In the genomic region with DNA sequence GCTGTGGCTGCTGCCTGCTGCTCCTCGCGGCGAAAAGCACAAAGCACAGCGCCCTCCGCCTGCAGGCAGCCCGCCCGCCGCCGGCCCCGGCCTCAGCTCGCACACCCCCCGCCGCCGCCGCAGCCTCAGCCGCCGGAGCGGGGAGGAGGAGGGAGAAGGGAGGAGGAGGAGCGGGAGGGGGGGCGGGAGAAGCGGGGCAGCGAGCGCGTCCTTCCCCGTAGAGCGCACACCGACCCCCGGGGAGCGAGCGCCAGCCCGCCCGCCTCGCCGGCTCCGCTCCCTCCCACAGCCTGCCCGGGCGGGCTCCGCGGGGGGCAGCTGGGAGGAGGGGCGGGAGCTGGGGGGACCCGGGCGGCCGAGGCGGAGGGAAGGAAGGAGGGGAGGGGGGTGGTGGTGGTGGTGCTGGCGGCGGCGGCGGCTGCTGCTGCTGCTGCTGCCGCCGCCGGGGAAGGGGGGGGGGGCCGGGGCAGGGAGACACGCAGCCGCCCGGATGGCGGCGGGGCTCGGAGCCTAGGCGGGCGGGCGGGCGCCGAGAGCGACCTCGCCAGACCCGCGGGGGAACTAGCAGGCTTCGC, we compare ENCODE assay signal across 8 cellular contexts. TPM values are rescaled to one million over a fixed set of nuclear protein-coding genes. Genes with fewer than 3 reads are reported as not detected.
DNase-seq lines count a peak whose midpoint lies in the region; ATAC-seq and TF ChIP-seq lines count a peak whose summit lies in the region.

A gene with protein sequence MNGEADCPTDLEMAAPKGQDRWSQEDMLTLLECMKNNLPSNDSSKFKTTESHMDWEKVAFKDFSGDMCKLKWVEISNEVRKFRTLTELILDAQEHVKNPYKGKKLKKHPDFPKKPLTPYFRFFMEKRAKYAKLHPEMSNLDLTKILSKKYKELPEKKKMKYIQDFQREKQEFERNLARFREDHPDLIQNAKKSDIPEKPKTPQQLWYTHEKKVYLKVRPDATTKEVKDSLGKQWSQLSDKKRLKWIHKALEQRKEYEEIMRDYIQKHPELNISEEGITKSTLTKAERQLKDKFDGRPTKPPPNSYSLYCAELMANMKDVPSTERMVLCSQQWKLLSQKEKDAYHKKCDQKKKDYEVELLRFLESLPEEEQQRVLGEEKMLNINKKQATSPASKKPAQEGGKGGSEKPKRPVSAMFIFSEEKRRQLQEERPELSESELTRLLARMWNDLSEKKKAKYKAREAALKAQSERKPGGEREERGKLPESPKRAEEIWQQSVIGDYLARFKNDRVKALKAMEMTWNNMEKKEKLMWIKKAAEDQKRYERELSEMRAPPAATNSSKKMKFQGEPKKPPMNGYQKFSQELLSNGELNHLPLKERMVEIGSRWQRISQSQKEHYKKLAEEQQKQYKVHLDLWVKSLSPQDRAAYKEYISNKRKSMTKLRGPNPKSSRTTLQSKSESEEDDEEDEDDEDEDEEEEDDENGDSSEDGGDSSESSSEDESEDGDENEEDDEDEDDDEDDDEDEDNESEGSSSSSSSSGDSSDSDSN (minus strand): TSS at position 40 of the 575 bp plus-strand sequence. CDS start 1,446 bp downstream, outside the sequence.

- TF ChIP-seq RAD21 in liver (IDR thresholded peaks at IDR 0.05): no peak

- H3K27me3 ChIP-seq in duodenal mucosa (ENCODE audit: control insufficient read depth in 1 of 2, insufficient read depth in 2 of 2, low read length in 2 of 2): no peaks in the 10 kb centered on the region
- no peaks in the 10 kb centered on the region for H3K27me3 ChIP-seq in liver (ENCODE audit: control insufficient read depth in 4 of 4, insufficient read depth in 4 of 4, low read length in 3 of 4)

- no peaks in the 10 kb centered on the region for H3K9me3 ChIP-seq in duodenal mucosa (ENCODE audit: control insufficient read depth in 1 of 2, low read length in 2 of 2)
- no peaks in the 10 kb centered on the region for H3K9me3 ChIP-seq in liver (ENCODE audit: control insufficient read depth in 4 of 4, low read length in 3 of 4)

- H3K36me3 Mint-ChIP-seq in activated CD4-positive, alpha-beta T cell treated with anti-CD3 and anti-CD28 coated beads, Interleukin-2, amount 10 ng/mL, durations not matched to agents 24 days and 14 days (ENCODE audit: low read depth): peaks cover 34% of the 10 kb centered on the region

- H3K4me3 Mint-ChIP-seq in activated CD4-positive, alpha-beta T cell treated with anti-CD3 and anti-CD28 coated beads, Interleukin-2, amount 10 ng/mL, durations not matched to agents 24 days and 14 days: peak within 1 kb of the TSS; percentile 97

- H3K27me3 Mint-ChIP-seq in activated CD4-positive, alpha-beta T cell treated with anti-CD3 and anti-CD28 coated beads, Interleukin-2, amount 10 ng/mL, durations not matched to agents 24 days and 14 days: peaks cover 2% of the 10 kb centered on the region

- intact Hi-C loops in activated CD4-positive, alpha-beta T cell treated with anti-CD3 and anti-CD28 coated beads, Interleukin-2, amount 10 ng/mL, durations not matched to agents 24 days and 14 days (cut with micrococcal nuclease): loop anchor here (1.0 to 10.0 kb wide), 3 partner anchors 33 to 285 kb away; a partner anchor contains a TSS

- H3K36me3 ChIP-seq in duodenal mucosa (ENCODE audit: control insufficient read depth in 1 of 2, insufficient read depth in 2 of 2, low read length in 2 of 2): peaks cover 22 to 23% of the 10 kb centered on the region in 2 donors
- H3K36me3 ChIP-seq in liver (ENCODE audit: control insufficient read depth in 4 of 4, insufficient read depth in 3 of 4, low read depth in 1 of 4, low read length in 3 of 4): peaks cover 7 to 21% (median 18%) of the 10 kb centered on the region in 4 donors

- peaks cover 44 to 48% of the 10 kb centered on the region in 2 donors for H3K4me1 ChIP-seq in duodenal mucosa (ENCODE audit: control insufficient read depth in 1 of 2, insufficient read depth in 2 of 2, low read length in 2 of 2)
- peaks cover 17 to 45% (median 39%) of the 10 kb centered on the region in 4 donors for H3K4me1 ChIP-seq in liver (ENCODE audit: control insufficient read depth in 4 of 4, insufficient read depth in 4 of 4, low read length in 3 of 4)

- H3K9me3 Mint-ChIP-seq in activated CD4-positive, alpha-beta T cell treated with anti-CD3 and anti-CD28 coated beads, Interleukin-2, amount 10 ng/mL, durations not matched to agents 24 days and 14 days: no peaks in the 10 kb centered on the region

- H3K4me3 ChIP-seq in duodenal mucosa (ENCODE audit: low read depth in 1 of 2, low read length in 2 of 2): peak within 1 kb of the TSS; percentile 69 to 83
- H3K4me3 ChIP-seq in liver (ENCODE audit: low read depth in 1 of 3, low read length in 3 of 3): peak within 1 kb of the TSS; percentile 64 to 93 (median 76)

- no peak for TF ChIP-seq CTCF in liver (IDR thresholded peaks at IDR 0.05; ENCODE audit: low read depth, low read length, missing input control)

- H3K27ac ChIP-seq in duodenal mucosa (ENCODE audit: low read depth, low read length) (peak within 1 kb of the TSS; percentile 93), liver (ENCODE audit: low read depth in 1 of 2, low read length in 2 of 2) (peak within 1 kb of the TSS; percentile 93 to 94)

- under 1% methylated on average over 68 of the region's 68 CpGs for WGBS in liver

- peak; percentile 14 for ATAC-seq in HG02798 (IDR thresholded peaks at IDR 0.05; ENCODE audit: poor library complexity, unreplicated experiment)

- peak within 1 kb of the TSS; percentile 98 for H3K27ac Mint-ChIP-seq in activated CD4-positive, alpha-beta T cell treated with anti-CD3 and anti-CD28 coated beads, Interleukin-2, amount 10 ng/mL, durations not matched to agents 24 days and 14 days

- peaks cover 44% of the 10 kb centered on the region for H3K4me1 Mint-ChIP-seq in activated CD4-positive, alpha-beta T cell treated with anti-CD3 and anti-CD28 coated beads, Interleukin-2, amount 10 ng/mL, durations not matched to agents 24 days and 14 days

- H3K9ac ChIP-seq in duodenal mucosa (ENCODE audit: low read depth in 1 of 2, low read length in 2 of 2): peak within 1 kb of the TSS; percentile 82 to 85
- H3K9ac ChIP-seq in liver (ENCODE audit: low read depth in 1 of 2, low read length in 2 of 2): peak within 1 kb of the TSS; percentile 66 to 80

- DNase-seq in GDM1 (lab: John Stamatoyannopoulos, UW) (peak; percentile 73), NCI-H2196 (lab: John Stamatoyannopoulos, UW; ENCODE audit: unreplicated experiment) (peak; percentile 73), inferior parietal cortex (ENCODE audit: extremely low spot score) (no peak)
- peak; percentile 91 for DNase-seq in activated CD4-positive, alpha-beta T cell treated with anti-CD3 and anti-CD28 coated beads, Interleukin-2, amount 10 ng/mL, durations not matched to agents 24 days and 14 days
- DNase-seq in stimulated activated CD4-positive, alpha-beta T cell treated with anti-CD3 and anti-CD28 coated beads, Interleukin-4, amount 100 ng/mL, for 24 hours: peak; percentile 63

TF ChIP-seq in liver, 16 proteins besides CTCF, POLR2A, EP300 and RAD21:
- TF ChIP-seq GABPA (IDR thresholded peaks at IDR 0.05 in 1 of 2, conservative IDR thresholded peaks at IDR 0.05 in 1 of 2) (no peak), HNF4G (IDR thresholded peaks at IDR 0.05) (no peak), FOXA1 (IDR thresholded peaks at IDR 0.05) (no peak), TAF1 (conservative IDR thresholded peaks at IDR 0.05) (no peak), EGR1 (IDR thresholded peaks at IDR 0.05; ENCODE audit: low read depth in 2 of 2) (no peak), HNF4A (conservative IDR thresholded peaks at IDR 0.05) (no peak), SP1 (IDR thresholded peaks at IDR 0.05) (no peak), JUND (IDR thresholded peaks at IDR 0.05) (no peak)
- TF ChIP-seq, protein P1, sequence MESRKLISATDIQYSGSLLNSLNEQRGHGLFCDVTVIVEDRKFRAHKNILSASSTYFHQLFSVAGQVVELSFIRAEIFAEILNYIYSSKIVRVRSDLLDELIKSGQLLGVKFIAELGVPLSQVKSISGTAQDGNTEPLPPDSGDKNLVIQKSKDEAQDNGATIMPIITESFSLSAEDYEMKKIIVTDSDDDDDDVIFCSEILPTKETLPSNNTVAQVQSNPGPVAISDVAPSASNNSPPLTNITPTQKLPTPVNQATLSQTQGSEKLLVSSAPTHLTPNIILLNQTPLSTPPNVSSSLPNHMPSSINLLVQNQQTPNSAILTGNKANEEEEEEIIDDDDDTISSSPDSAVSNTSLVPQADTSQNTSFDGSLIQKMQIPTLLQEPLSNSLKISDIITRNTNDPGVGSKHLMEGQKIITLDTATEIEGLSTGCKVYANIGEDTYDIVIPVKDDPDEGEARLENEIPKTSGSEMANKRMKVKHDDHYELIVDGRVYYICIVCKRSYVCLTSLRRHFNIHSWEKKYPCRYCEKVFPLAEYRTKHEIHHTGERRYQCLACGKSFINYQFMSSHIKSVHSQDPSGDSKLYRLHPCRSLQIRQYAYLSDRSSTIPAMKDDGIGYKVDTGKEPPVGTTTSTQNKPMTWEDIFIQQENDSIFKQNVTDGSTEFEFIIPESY (IDR thresholded peaks at IDR 0.05): no peak
- TF ChIP-seq, protein P2, sequence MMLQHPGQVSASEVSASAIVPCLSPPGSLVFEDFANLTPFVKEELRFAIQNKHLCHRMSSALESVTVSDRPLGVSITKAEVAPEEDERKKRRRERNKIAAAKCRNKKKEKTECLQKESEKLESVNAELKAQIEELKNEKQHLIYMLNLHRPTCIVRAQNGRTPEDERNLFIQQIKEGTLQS (IDR thresholded peaks at IDR 0.05): no peak

RNA-seq across cellular contexts. Expression of the gene that starts here (rescaled TPM):
- 193 and 195 TPM in 2 replicates for total RNA-seq in activated CD4-positive, alpha-beta T cell treated with anti-CD3 and anti-CD28 coated beads, Interleukin-2, amount 10 ng/mL, durations not matched to agents 24 days and 14 days
- 10 to 100 TPM; 27.2 to 39.6 TPM for total RNA-seq in liver
- polyA plus RNA-seq in liver: 10 to 100 TPM; 12.5 to 20.6 TPM
